8 cellular contexts compared by ENCODE assay signal in the genomic region with DNA sequence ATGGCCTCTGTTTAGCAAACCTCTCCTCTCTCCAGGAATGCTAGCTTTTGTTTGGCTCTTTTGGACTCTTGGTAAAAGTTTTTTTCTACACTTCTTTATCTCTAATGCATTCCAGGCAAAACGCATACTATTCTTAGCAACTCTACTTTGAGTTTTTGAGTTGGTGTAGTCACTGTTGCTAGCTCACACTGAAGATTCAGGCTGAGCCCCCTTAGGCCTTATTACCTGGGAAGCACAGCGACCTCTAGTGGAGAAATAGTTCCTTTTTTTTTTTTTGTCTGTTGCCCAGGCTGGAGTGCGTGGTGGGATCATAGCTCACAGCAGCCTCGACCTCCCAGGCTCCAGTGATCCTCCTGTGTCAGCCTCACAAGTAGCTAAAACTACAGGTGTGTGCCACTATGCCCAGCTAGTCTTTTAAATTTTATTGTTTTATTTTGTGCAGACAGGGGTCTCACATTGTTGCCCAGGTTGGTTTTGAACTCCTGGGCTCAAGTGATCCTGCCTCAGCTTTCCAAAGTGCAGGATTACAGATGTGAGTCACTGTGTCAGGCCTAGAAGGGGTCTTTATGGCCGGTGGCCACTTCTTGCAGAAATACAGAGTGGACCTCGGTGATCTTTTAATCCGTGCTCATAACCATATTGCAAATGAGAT.
A peak's percentile ranks its signal among the peaks of the same experiment; 100 is the strongest.
DNase-seq lines count a peak whose midpoint lies in the region; ATAC-seq and TF ChIP-seq lines count a peak whose summit lies in the region.

No MANE protein-coding gene starts in this region.

- no peaks in the 10 kb centered on the region for H3K27me3 ChIP-seq in KMS-11 (ENCODE audit: insufficient read depth, low read depth)
- H3K27me3 ChIP-seq in parathyroid adenoma (ENCODE audit: control insufficient read depth, insufficient read depth, low read length): no peaks in the 10 kb centered on the region

- H3K36me3 ChIP-seq in KMS-11 (ENCODE audit: insufficient read depth) (no peaks in the 10 kb centered on the region), parathyroid adenoma (ENCODE audit: control insufficient read depth, insufficient read depth, low read length) (no peaks in the 10 kb centered on the region)

- H3K9me3 ChIP-seq in parathyroid adenoma (ENCODE audit: control insufficient read depth, low read length): no peaks in the 10 kb centered on the region

- H3K27ac ChIP-seq in KMS-11: no peak overlapping the region
- H3K27ac ChIP-seq in parathyroid adenoma: no peak overlapping the region

- H3K9ac ChIP-seq in KMS-11 (no peak overlapping the region), parathyroid adenoma (no peak overlapping the region)

- no peaks in the 10 kb centered on the region for H3K4me1 ChIP-seq in KMS-11 (ENCODE audit: low read depth, poor library complexity, severe bottlenecking)
- H3K4me1 ChIP-seq in parathyroid adenoma: no peaks in the 10 kb centered on the region

- no peaks in the 10 kb centered on the region for H3K79me2 ChIP-seq in KMS-11 (ENCODE audit: insufficient read depth, low read depth)
- H3K79me2 ChIP-seq in parathyroid adenoma: no peaks in the 10 kb centered on the region

- no peak overlapping the region for H3K4me2 ChIP-seq in KMS-11
- H3K4me2 ChIP-seq in parathyroid adenoma (ENCODE audit: low read length): no peak overlapping the region

- H3K4me3 ChIP-seq in KMS-11 (IDR thresholded peaks at IDR 0.05; ENCODE audit: insufficient read depth, low read depth, low read length) (no peak overlapping the region), fibroblast of pulmonary artery (replicated peaks; ENCODE audit: low read depth, low read length) (no peak overlapping the region), parathyroid adenoma (ENCODE audit: low read depth, low read length) (no peak overlapping the region)

- no peak for ATAC-seq in HG03108 (IDR thresholded peaks at IDR 0.05; ENCODE audit: unreplicated experiment)

- H4K20me1 ChIP-seq in KMS-11 (ENCODE audit: insufficient read depth): no peaks in the 10 kb centered on the region

- H2AFZ ChIP-seq in KMS-11 (ENCODE audit: low read depth) (no peak overlapping the region), parathyroid adenoma (no peak overlapping the region)

- DNase-seq in A172 (ENCODE audit: low spot score) (peak; percentile 31), GM10266 (ENCODE audit: extremely low spot score) (peak; percentile 33), RPMI8226 (peak; percentile 23), fibroblast of pulmonary artery (ENCODE audit: low read depth) (peak; percentile 77)
- DNase-seq in stimulated activated CD4-positive, alpha-beta T cell treated with anti-CD3 and anti-CD28 coated beads, Interleukin-2, amount 100 ng/mL, for 48 hours: no peak

- TF ChIP-seq CTCF in GM10266 (IDR thresholded peaks at IDR 0.05; ENCODE audit: control insufficient read depth, insufficient read depth, low read depth, missing control alignments) (peak; percentile 54), KMS-11 (conservative IDR thresholded peaks at IDR 0.05; ENCODE audit: low read depth, low read length) (peak; percentile 77), fibroblast of pulmonary artery (IDR thresholded peaks at IDR 0.05; ENCODE audit: low read length, missing control alignments) (peak; percentile 67), parathyroid adenoma (IDR thresholded peaks at IDR 0.05) (peak; percentile 40)

Comparison
In these comparisons a context has a peak if more than half of its experiments do, and no peak if none do; other contexts are left out.
1. DNase-seq: peak in A172 (single experiment), GM10266 (single experiment), RPMI8226 (single experiment) and fibroblast of pulmonary artery (single experiment); none in stimulated activated CD4-positive, alpha-beta T cell treated with anti-CD3 and anti-CD28 coated beads, Interleukin-2, amount 100 ng/mL, for 48 hours (0 of 2).
2. Peak in every context shown above with its lines, with median percentiles within 50 percentile points of each other: CTCF ChIP-seq.